Comparison of ENCODE assay signal across 11 cellular contexts in genomic region chr12:67681145-67681778, GRCh38. TPM values are rescaled to one million over a fixed set of nuclear protein-coding genes. Genes with fewer than 3 reads are reported as not detected.
A peak's percentile ranks its signal among the peaks of the same experiment; 100 is the strongest.
DNase-seq lines count a peak whose midpoint lies in the region; ATAC-seq and TF ChIP-seq lines count a peak whose summit lies in the region.
"Had no signal": no experiment of that assay in that cellular context is flagged by ENCODE, and none has a peak within 500 bp of the region (broad histone marks: within the 10 kb centered on the region; RNA-seq: fewer than 3 reads in every experiment).

No MANE protein-coding gene starts in this region.

- no peak for TF ChIP-seq CTCF in left lung (IDR thresholded peaks at IDR 0.05)
- no peak for TF ChIP-seq CTCF in tibial artery (IDR thresholded peaks at IDR 0.05)

- peaks cover 7% of the 10 kb centered on the region for H3K27me3 Mint-ChIP-seq in activated CD4-positive, alpha-beta T cell treated with anti-CD3 and anti-CD28 coated beads, Interleukin-2, amount 10 ng/mL, durations not matched to agents 24 days and 14 days

- H3K4me1 Mint-ChIP-seq in activated CD4-positive, alpha-beta T cell treated with anti-CD3 and anti-CD28 coated beads, Interleukin-2, amount 10 ng/mL, durations not matched to agents 24 days and 14 days: peaks cover 6% of the 10 kb centered on the region

- ATAC-seq in left lung (peak; percentile 75), GM19328 (IDR thresholded peaks at IDR 0.05; ENCODE audit: unreplicated experiment) (no peak)

- no peaks in the 10 kb centered on the region for H3K4me1 ChIP-seq in left lung
- peaks cover 0 to 39% (median 16%) of the 10 kb centered on the region in 4 donors for H3K4me1 ChIP-seq in tibial artery

- H3K36me3 ChIP-seq in left lung (no peaks in the 10 kb centered on the region), tibial artery (no peaks in the 10 kb centered on the region)

- H3K27ac Mint-ChIP-seq in activated CD4-positive, alpha-beta T cell treated with anti-CD3 and anti-CD28 coated beads, Interleukin-2, amount 10 ng/mL, durations not matched to agents 24 days and 14 days: no peak overlapping the region

- H3K27me3 ChIP-seq in left lung: no peaks in the 10 kb centered on the region
- no peaks in the 10 kb centered on the region for H3K27me3 ChIP-seq in tibial artery

- no peak overlapping the region for H3K4me3 Mint-ChIP-seq in activated CD4-positive, alpha-beta T cell treated with anti-CD3 and anti-CD28 coated beads, Interleukin-2, amount 10 ng/mL, durations not matched to agents 24 days and 14 days

- DNase-seq in LHCN-M2 (ENCODE audit: low read depth) (peak; percentile 93), dedifferentiated amniotic fluid mesenchymal stem cell (ENCODE audit: extremely low spot score) (peak; percentile 90), left lung (no peak), tibial artery (peak in 1 of 2 donors; percentile 34), NCI-H146 treated with DMSO at 0.1 percent for 48 hours (lab: John Stamatoyannopoulos, UW; ENCODE audit: unreplicated experiment) (no peak), NCI-H1105 (lab: John Stamatoyannopoulos, UW) (no peak)
- no peak for DNase-seq in activated CD4-positive, alpha-beta T cell treated with anti-CD3 and anti-CD28 coated beads, Interleukin-2, amount 10 ng/mL, durations not matched to agents 24 days and 14 days
- DNase-seq: activated CD4-positive, alpha-beta T cell treated with anti-CD3 and anti-CD28 coated beads for 4 hours; caudate nucleus; NCI-H69 had no signal

- H3K4me3 ChIP-seq in left lung (no peak overlapping the region), tibial artery (no peak overlapping the region)

- no peaks in the 10 kb centered on the region for H3K9me3 Mint-ChIP-seq in activated CD4-positive, alpha-beta T cell treated with anti-CD3 and anti-CD28 coated beads, Interleukin-2, amount 10 ng/mL, durations not matched to agents 24 days and 14 days

- intact Hi-C loops in left lung (cut with DNase I): no loop called here
- intact Hi-C loops in tibial artery (cut with DNase I; ENCODE audit: low total_unique reads): no loop called here
- intact Hi-C loops in activated CD4-positive, alpha-beta T cell treated with anti-CD3 and anti-CD28 coated beads, Interleukin-2, amount 10 ng/mL, durations not matched to agents 24 days and 14 days (cut with micrococcal nuclease): no loop called here

- no peaks in the 10 kb centered on the region for H3K9me3 ChIP-seq in left lung
- H3K9me3 ChIP-seq in tibial artery: no peaks in the 10 kb centered on the region

- H3K36me3 Mint-ChIP-seq in activated CD4-positive, alpha-beta T cell treated with anti-CD3 and anti-CD28 coated beads, Interleukin-2, amount 10 ng/mL, durations not matched to agents 24 days and 14 days (ENCODE audit: low read depth): peaks cover 2% of the 10 kb centered on the region

- H3K27ac ChIP-seq in left lung (peak overlapping the region in 1 of 2 donors; percentile 16), tibial artery (peak overlapping the region; percentile 84 to 87)

RNA-seq across cellular contexts. Expression of gene DYRK2, which starts 32.7 kb away (rescaled TPM):
- total RNA-seq in LHCN-M2 (2014; rRNA removed) (13.9 TPM in 2 replicates), left lung (10 to 100 TPM; 17.4 to 22.8 TPM)
- 11.0 TPM for polyA plus RNA-seq in LHCN-M2 (2012)
- total RNA-seq in activated CD4-positive, alpha-beta T cell treated with anti-CD3 and anti-CD28 coated beads, Interleukin-2, amount 10 ng/mL, durations not matched to agents 24 days and 14 days: 35.5 and 37.8 TPM in 2 replicates

Comparison
In these comparisons a context has a peak if more than half of its experiments do, and no peak if none do; other contexts are left out.
1. DNase-seq: peak in LHCN-M2 (single experiment) and dedifferentiated amniotic fluid mesenchymal stem cell (single experiment); none in left lung (0 of 2), activated CD4-positive, alpha-beta T cell treated with anti-CD3 and anti-CD28 coated beads, Interleukin-2, amount 10 ng/mL, durations not matched to agents 24 days and 14 days (single experiment), NCI-H146 treated with DMSO at 0.1 percent for 48 hours (single experiment) and NCI-H1105 (single experiment).